Comparison of ENCODE assay signal across 9 cellular contexts in the genomic region with DNA sequence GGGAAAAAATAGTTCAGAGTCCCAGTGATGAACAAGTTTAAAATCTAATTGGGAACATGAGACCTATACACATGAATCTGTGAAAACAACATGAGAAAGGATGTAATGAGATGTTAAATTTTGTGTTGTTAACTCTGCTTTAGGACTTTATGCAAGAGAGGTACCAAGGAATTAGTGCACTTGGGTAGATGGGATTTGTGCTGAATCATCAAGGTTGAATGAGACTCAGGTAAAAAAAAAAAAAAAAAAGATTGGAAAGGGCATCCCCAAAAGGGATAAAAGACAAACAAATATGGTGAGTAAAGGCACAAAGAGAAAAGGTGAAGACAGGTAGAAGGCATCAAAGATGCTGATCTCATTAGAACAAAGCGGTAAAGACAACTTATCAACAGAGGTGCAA.
"Had no signal": no experiment of that assay in that cellular context is flagged by ENCODE, and none has a peak within 500 bp of the region (broad histone marks: within the 10 kb centered on the region; RNA-seq: fewer than 3 reads in every experiment).

No MANE protein-coding gene starts in this region.

- H3K9ac ChIP-seq: KMS-11 had no signal

- H3K27ac ChIP-seq: KMS-11 had no signal

- H2AFZ ChIP-seq: GM23338 had no signal

- H3K27ac Mint-ChIP-seq: GM23338, H9 had no signal

- ATAC-seq: GM23338 had no signal

- H3K4me1 Mint-ChIP-seq: GM23338, H9 had no signal

- H3K4me3 ChIP-seq: GM23338 had no signal

- H3K4me2 ChIP-seq: GM23338, KMS-11 had no signal

- FAIRE-seq: H1, H54 had no signal

- DNase-seq: H9, HCEC 1CT, IMR-90, Karpas-422, KBM-7 had no signal

- H3K4me3 Mint-ChIP-seq: GM23338, H9 had no signal
